1 cellular context compared by ENCODE assay signal in the genomic region with DNA sequence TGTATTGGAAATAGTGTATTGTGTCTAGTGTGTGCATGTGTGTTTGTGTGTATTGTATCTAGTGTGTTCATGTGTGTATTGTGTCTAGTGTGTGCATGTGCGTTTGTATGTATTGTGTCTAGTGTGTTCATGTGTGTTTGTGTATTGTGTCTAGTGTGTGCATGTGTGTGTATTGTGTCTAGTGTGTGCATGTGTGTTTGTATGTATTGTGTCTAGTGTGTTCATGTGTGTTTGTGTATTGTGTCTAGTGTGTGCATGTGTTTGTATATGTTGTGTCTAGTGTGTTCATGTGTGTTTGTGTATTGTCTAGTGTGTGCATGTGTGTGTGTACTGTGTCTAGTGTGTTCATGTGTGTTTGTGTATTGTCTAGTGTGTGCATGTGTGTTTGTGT.
A peak's percentile ranks its signal among the peaks of the same experiment; 100 is the strongest.
TF ChIP-seq lines count a peak whose summit lies in the region.
"Not testable (repeated sequence)": the region's sequence is repeated elsewhere in the genome, so short reads cannot be mapped to it uniquely, and the experiment has no call there.

No MANE protein-coding gene starts in this region.

TF ChIP-seq in HepG2, 621 proteins besides CTCF, POLR2A, EP300 and RAD21 (continued from another document):
- 0 out of 2 replicates have a peak, but pooled peaks have one; percentile 3 for TF ChIP-seq ATF7 (IDR thresholded peaks at IDR 0.05)
- TF ChIP-seq ATF7 (CRISPR knock-in tag; IDR thresholded peaks at IDR 0.05), result not testable (repeated sequence)
